In genomic region chr10:33155720-33156638, GRCh38 we compare ENCODE assay signal across 1 cellular context.
A peak's percentile ranks its signal among the peaks of the same experiment; 100 is the strongest.
TF ChIP-seq lines count a peak whose summit lies in the region.

No MANE protein-coding gene starts in this region.

TF ChIP-seq in HepG2, 621 proteins besides CTCF, POLR2A, EP300 and RAD21 (continued from another document and continues in another):
- TF ChIP-seq ARID2 (CRISPR knock-in tag; IDR thresholded peaks at IDR 0.05; ENCODE audit: borderline replicate concordance) (peak; percentile 64; the same call in 1 of the 2 replicates), TAF15 (IDR thresholded peaks at IDR 0.05; ENCODE audit: low read depth, low read length, poor library complexity, severe bottlenecking) (no peak), NONO (IDR thresholded peaks at IDR 0.05) (no peak), NONO (CRISPR knock-in tag; conservative IDR thresholded peaks at IDR 0.05) (peak; percentile 79), LCORL (IDR thresholded peaks at IDR 0.05) (peak; percentile 93), LCORL (CRISPR knock-in tag; IDR thresholded peaks at IDR 0.05) (peak; percentile 85), MLXIP (CRISPR knock-in tag; IDR thresholded peaks at IDR 0.05; ENCODE audit: borderline replicate concordance) (no peak), RCOR2 (CRISPR knock-in tag; IDR thresholded peaks at IDR 0.05) (peak; percentile 99), KMT2A (CRISPR knock-in tag; IDR thresholded peaks at IDR 0.05) (no peak), ZBTB39 (CRISPR knock-in tag; IDR thresholded peaks at IDR 0.05) (no peak), SNAPC2 (CRISPR knock-in tag; IDR thresholded peaks at IDR 0.05) (peak; percentile 88; the same call in 1 of the 2 replicates), CENPBD1 (CRISPR knock-in tag; IDR thresholded peaks at IDR 0.05; ENCODE audit: borderline replicate concordance, low read depth) (peak; percentile 73; the same call in 1 of the 2 replicates), CHD2 (IDR thresholded peaks at IDR 0.05; ENCODE audit: low read depth, low read length) (no peak), KDM6A (CRISPR knock-in tag; IDR thresholded peaks at IDR 0.05; ENCODE audit: low read depth) (peak; percentile 89), ZMYM2 (CRISPR knock-in tag; IDR thresholded peaks at IDR 0.05) (no peak), ATF5 (CRISPR knock-in tag; IDR thresholded peaks at IDR 0.05; ENCODE audit: low read depth) (no peak), ZNF124 (CRISPR knock-in tag; IDR thresholded peaks at IDR 0.05) (peak; percentile 87), HOXA5 (CRISPR knock-in tag; IDR thresholded peaks at IDR 0.05) (peak; percentile 76; the same call in 1 of the 2 replicates), CCDC6 (CRISPR knock-in tag; IDR thresholded peaks at IDR 0.05) (peak; percentile 59; the same call in 1 of the 2 replicates), PPARG (CRISPR knock-in tag; conservative IDR thresholded peaks at IDR 0.05) (peak; percentile 90), NR1H2 (CRISPR knock-in tag; IDR thresholded peaks at IDR 0.05; ENCODE audit: borderline replicate concordance, low read depth) (no peak), RFXAP (CRISPR knock-in tag; IDR thresholded peaks at IDR 0.05; ENCODE audit: borderline replicate concordance) (no peak), ZBTB26 (CRISPR knock-in tag; IDR thresholded peaks at IDR 0.05; ENCODE audit: borderline replicate concordance) (no peak), TEAD3 (CRISPR knock-in tag; optimal IDR thresholded peaks at IDR 0.05; ENCODE audit: borderline replicate concordance) (peak; percentile 93), ZFP82 (CRISPR knock-in tag; IDR thresholded peaks at IDR 0.05; ENCODE audit: borderline replicate concordance) (no peak; the same call in 1 of the 2 replicates), ZNF251 (CRISPR knock-in tag; IDR thresholded peaks at IDR 0.05) (no peak), IKZF1 (IDR thresholded peaks at IDR 0.05) (no peak), ZNF704 (CRISPR knock-in tag; IDR thresholded peaks at IDR 0.05; ENCODE audit: borderline replicate concordance) (no peak), ETS1 (CRISPR knock-in tag; IDR thresholded peaks at IDR 0.05) (no peak), ELF3 (CRISPR knock-in tag; IDR thresholded peaks at IDR 0.05) (peak; percentile 92), RFXANK (CRISPR knock-in tag; IDR thresholded peaks at IDR 0.05) (peak; percentile 76; the same call in 1 of the 2 replicates), JUNB (CRISPR knock-in tag; IDR thresholded peaks at IDR 0.05; ENCODE audit: borderline replicate concordance) (peak; percentile 96), ZBTB42 (CRISPR knock-in tag; IDR thresholded peaks at IDR 0.05) (no peak), ZNF615 (CRISPR knock-in tag; IDR thresholded peaks at IDR 0.05; ENCODE audit: borderline replicate concordance) (peak; percentile 87; the same call in 1 of the 2 replicates), NFYC (CRISPR knock-in tag; IDR thresholded peaks at IDR 0.05) (peak; percentile 65; the same call in 1 of the 2 replicates), ZXDC (CRISPR knock-in tag; IDR thresholded peaks at IDR 0.05) (no peak), ZNF468 (CRISPR knock-in tag; IDR thresholded peaks at IDR 0.05) (no peak), SMAD1 (CRISPR knock-in tag; IDR thresholded peaks at IDR 0.05; ENCODE audit: borderline replicate concordance, low read depth) (no peak), SIX4 (CRISPR knock-in tag; IDR thresholded peaks at IDR 0.05) (peak; percentile 83), ZFP1 (CRISPR knock-in tag; IDR thresholded peaks at IDR 0.05) (0 out of 2 replicates have a peak, but pooled peaks have one; percentile 20), ZNF839 (CRISPR knock-in tag; IDR thresholded peaks at IDR 0.05; ENCODE audit: borderline replicate concordance) (no peak), DR1 (CRISPR knock-in tag; IDR thresholded peaks at IDR 0.05) (no peak), ZNF260 (CRISPR knock-in tag; IDR thresholded peaks at IDR 0.05; ENCODE audit: borderline replicate concordance, low read depth) (no peak), FUBP1 (CRISPR knock-in tag; IDR thresholded peaks at IDR 0.05; ENCODE audit: borderline replicate concordance) (no peak), SMARCC2 (IDR thresholded peaks at IDR 0.05) (no peak), TCF12 (IDR thresholded peaks at IDR 0.05) (no peak), TCF12 (CRISPR knock-in tag; IDR thresholded peaks at IDR 0.05) (0 out of 2 replicates have a peak, but pooled peaks have one; percentile 52), KDM5A (IDR thresholded peaks at IDR 0.05; ENCODE audit: borderline replicate concordance, low read length) (no peak), BRD4 (CRISPR knock-in tag; IDR thresholded peaks at IDR 0.05) (no peak), TOPORS (CRISPR knock-in tag; IDR thresholded peaks at IDR 0.05) (no peak), ARID3A (IDR thresholded peaks at IDR 0.05; ENCODE audit: low read depth, low read length) (peak; percentile 100)
